Comparison of ENCODE assay signal across 8 cellular contexts in genomic region chr18:54224379-54225014, GRCh38. TPM values are rescaled to one million over a fixed set of nuclear protein-coding genes. Genes with fewer than 3 reads are reported as not detected.
DNase-seq lines count a peak whose midpoint lies in the region; ATAC-seq and TF ChIP-seq lines count a peak whose summit lies in the region.

Gene MBD2 (minus strand): TSS chr18:54224669. CDS start chr18:54224559, 110 bp downstream.

- TF ChIP-seq CTCF in RWPE2 (IDR thresholded peaks at IDR 0.05; ENCODE audit: poor library complexity, severe bottlenecking): peak; percentile 44

- peak within 1 kb of the TSS; percentile 88 to 93 for H3K27ac Mint-ChIP-seq in natural killer cell treated with Interleukin-12 subunit alpha and Interleukin-12 subunit beta and Interleukin-15 and Interleukin-18, amount 100 ng/mL, for 72 hours

- H3K4me1 ChIP-seq in RWPE2 (ENCODE audit: insufficient read depth, poor library complexity, severe bottlenecking): peaks cover 12% of the 10 kb centered on the region

- peak; percentile 99 for DNase-seq in ELF-1 (ENCODE audit: low read depth, low spot score)
- peak; percentile 85 for DNase-seq in H4 (ENCODE audit: low spot score)
- peak; percentile 91 for DNase-seq in LoVo (ENCODE audit: low spot score)
- DNase-seq in RWPE2 (ENCODE audit: low spot score): peak; percentile 78
- peak; percentile 92 for DNase-seq in activated T-helper 9 cell treated with anti-CD3 and anti-CD28 coated beads, Interleukin-2, amount 50 U/mL, for 16 hours (ENCODE audit: low read depth)
- peak; percentile 92 for DNase-seq in fibroblast of peridontal ligament (ENCODE audit: extremely low read depth)
- peak; percentile 97 for DNase-seq in natural killer cell treated with Interleukin-12 subunit alpha and Interleukin-12 subunit beta and Interleukin-15 and Interleukin-18, amount 100 ng/mL, for 72 hours (ENCODE audit: low spot score)
- peak; percentile 96 for DNase-seq in stimulated activated naive CD8-positive, alpha-beta T cell treated with anti-CD3 and anti-CD28 coated beads, Interleukin-15, Interleukin-2, amounts not matched to agents 100 U/mL and 50 U/mL, for 24 hours

- no peaks in the 10 kb centered on the region for H3K9me3 Mint-ChIP-seq in natural killer cell treated with Interleukin-12 subunit alpha and Interleukin-12 subunit beta and Interleukin-15 and Interleukin-18, amount 100 ng/mL, for 72 hours

- peak within 1 kb of the TSS; percentile 88 for H3K27ac ChIP-seq in RWPE2 (ENCODE audit: poor library complexity, severe bottlenecking)

- no peaks in the 10 kb centered on the region for H3K27me3 Mint-ChIP-seq in natural killer cell treated with Interleukin-12 subunit alpha and Interleukin-12 subunit beta and Interleukin-15 and Interleukin-18, amount 100 ng/mL, for 72 hours

- no peaks in the 10 kb centered on the region for H3K27me3 ChIP-seq in RWPE2 (ENCODE audit: insufficient read depth, poor library complexity, severe bottlenecking)

- peak within 1 kb of the TSS; percentile 92 for H3K4me3 ChIP-seq in RWPE2 (ENCODE audit: severe bottlenecking)

- no peaks in the 10 kb centered on the region for H3K9me3 ChIP-seq in RWPE2 (ENCODE audit: severe bottlenecking)

- H3K4me3 Mint-ChIP-seq in natural killer cell treated with Interleukin-12 subunit alpha and Interleukin-12 subunit beta and Interleukin-15 and Interleukin-18, amount 100 ng/mL, for 72 hours: peak within 1 kb of the TSS; percentile 97

- H3K36me3 Mint-ChIP-seq in natural killer cell treated with Interleukin-12 subunit alpha and Interleukin-12 subunit beta and Interleukin-15 and Interleukin-18, amount 100 ng/mL, for 72 hours: no peaks in the 10 kb centered on the region

- peaks cover 29 to 39% of the 10 kb centered on the region in 2 donors for H3K4me1 Mint-ChIP-seq in natural killer cell treated with Interleukin-12 subunit alpha and Interleukin-12 subunit beta and Interleukin-15 and Interleukin-18, amount 100 ng/mL, for 72 hours (ENCODE audit: low read depth in 2 of 2)

- peak; percentile 93 for ATAC-seq in RWPE2 (ENCODE audit: low read depth)
- peak; percentile 98 for ATAC-seq in natural killer cell treated with Interleukin-12 subunit alpha and Interleukin-12 subunit beta and Interleukin-15 and Interleukin-18, amount 100 ng/mL, for 72 hours
- peak; percentile 97 for ATAC-seq in stimulated activated naive CD8-positive, alpha-beta T cell treated with anti-CD3 and anti-CD28 coated beads, Interleukin-15, Interleukin-2, amounts not matched to agents 100 U/mL and 50 U/mL, for 24 hours

- H3K36me3 ChIP-seq in RWPE2 (ENCODE audit: low read depth): peaks cover 18% of the 10 kb centered on the region

RNA-seq across cellular contexts. Expression of gene MBD2, which starts in this region (rescaled TPM):
- total RNA-seq in H4 (2014; rRNA removed; shearing (Covaris generic)): 25.0 and 494 TPM in 2 replicates
- total RNA-seq in natural killer cell treated with Interleukin-12 subunit alpha and Interleukin-12 subunit beta and Interleukin-15 and Interleukin-18, amount 100 ng/mL, for 72 hours: 100 to 1,000 TPM; 149 to 211 TPM

Comparison
In these comparisons a context has a peak if more than half of its experiments do, and no peak if none do; other contexts are left out.
1. Peak in every context shown above with its lines: DNase-seq, ATAC-seq, H3K4me3 ChIP-seq and H3K27ac ChIP-seq.